Comparison of ENCODE assay signal across 8 cellular contexts in the genomic region with DNA sequence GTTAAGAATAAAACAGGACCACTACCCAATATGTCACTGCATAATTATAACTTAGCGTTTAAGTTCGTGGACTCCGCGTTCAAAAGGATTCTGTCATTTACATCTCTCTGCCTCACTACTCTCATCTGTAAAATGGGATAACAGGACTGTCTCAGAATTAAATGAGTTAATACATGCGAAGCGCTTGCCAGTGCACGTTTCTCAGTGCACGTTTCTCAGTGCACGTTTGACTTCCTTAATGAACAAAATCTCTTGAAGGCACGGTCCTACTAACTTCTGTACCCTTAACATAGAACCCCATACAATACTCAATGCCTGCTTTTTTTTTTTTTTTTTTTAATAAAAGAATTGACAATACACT. TPM values are rescaled to one million over a fixed set of nuclear protein-coding genes. Genes with fewer than 3 reads are reported as not detected.
A peak's percentile ranks its signal among the peaks of the same experiment; 100 is the strongest.
DNase-seq lines count a peak whose midpoint lies in the region; ATAC-seq, FAIRE-seq and TF ChIP-seq lines count a peak whose summit lies in the region.

No MANE protein-coding gene starts in this region.

- TF ChIP-seq CTCF in foreskin fibroblast (IDR thresholded peaks at IDR 0.05; ENCODE audit: low read depth, low read length) = no peak
- peak in 1 of 4 experiments; percentile 7 for TF ChIP-seq CTCF in sigmoid colon (IDR thresholded peaks at IDR 0.05)

- FAIRE-seq in urothelium cell line (lab: Jason Lieb, UNC) = no peak

- peak overlapping the region; percentile 89 to 93 (median 92) for H3K27ac ChIP-seq in sigmoid colon

- DNase-seq in activated T-cell treated with anti-CD3 and anti-CD28 coated beads for 4 hours (peak; percentile 4), T-cell (peak in 2 of 34 experiments; percentile 1 to 14), foreskin fibroblast (no peak), sigmoid colon (no peak), urothelium cell line (ENCODE audit: low spot score) (no peak)
- DNase-seq in activated T-cell treated with anti-CD3 and anti-CD28 coated beads, Interleukin-2, amount 50 U/mL, for 48 hours = no peak
- DNase-seq in activated CD4-positive, alpha-beta T cell treated with anti-CD3 and anti-CD28 coated beads, Interleukin-2, amount 50 U/mL, for 1 hour = no peak

- intact Hi-C loops in sigmoid colon (cut with DNase I) = loop anchor here (1.0 to 5.0 kb wide), 4 partner anchors 145 to 645 kb away; a partner anchor contains a TSS

- H3K27ac Mint-ChIP-seq in T-cell = peak overlapping the region; percentile 93 to 98

- peaks cover 0 to 5% (median 0%) of the 10 kb centered on the region in 4 donors for H3K36me3 ChIP-seq in sigmoid colon

- peaks cover 0 to 19% (median 10%) of the 10 kb centered on the region in 4 donors for H3K4me1 ChIP-seq in sigmoid colon

- H3K9me3 ChIP-seq in sigmoid colon = no peaks in the 10 kb centered on the region

- H3K36me3 Mint-ChIP-seq in T-cell = peaks cover 9% of the 10 kb centered on the region

- POLR2A ChIA-PET in T-cell (lab: Charles Lee) = interaction anchor here (0.6 to 2.4 kb wide), 7 partner anchors 20 to 1065 kb away, joined by 4 to 13 read pairs (median 5); a partner anchor contains a TSS

- H3K4me3 ChIP-seq in foreskin fibroblast (ENCODE audit: low read depth in 1 of 2, low read length in 2 of 2) = peak overlapping the region; percentile 64 to 78
- peak overlapping the region; percentile 79 to 94 (median 87) for H3K4me3 ChIP-seq in sigmoid colon

- peak overlapping the region; percentile 87 to 95 (median 94) for H3K4me3 Mint-ChIP-seq in T-cell

- TF ChIP-seq POLR2A in sigmoid colon (IDR thresholded peaks at IDR 0.05) = no peak

- TF ChIP-seq EP300 in sigmoid colon (IDR thresholded peaks at IDR 0.05) = no peak

- H3K9me3 Mint-ChIP-seq in T-cell = peaks cover 2 to 5% (median 4%) of the 10 kb centered on the region in 3 donors

- 9 to 10% methylated on average over 10 of the region's 10 CpGs for WGBS in sigmoid colon, 2 donors

- CTCF ChIA-PET in T-cell (lab: Charles Lee) = interaction anchor here in 1 of 2 donors (0.7 to 3.8 kb wide), 7 partner anchors 14 to 324 kb away, joined by 3 to 12 read pairs (median 5); a partner anchor contains a TSS

- H3K4me1 Mint-ChIP-seq in T-cell = peaks cover 37 to 49% (median 47%) of the 10 kb centered on the region in 3 donors

- H3K27me3 ChIP-seq in sigmoid colon = no peaks in the 10 kb centered on the region

- no peaks in the 10 kb centered on the region for H3K27me3 Mint-ChIP-seq in T-cell

- ATAC-seq in HG03025 (IDR thresholded peaks at IDR 0.05; ENCODE audit: low FRiP score, unreplicated experiment) (peak; percentile 17), T-cell (replicated peaks in 1 of 4) (peak in 3 of 4 experiments; percentile 13 to 26 (median 18))

RNA-seq across cellular contexts. Expression of a gene that starts 0.5 kb away (rescaled TPM):
- total RNA-seq in T-cell (10 to 100 TPM; 14.7 to 31.8 (median 25.0) TPM), sigmoid colon (10 to 100 TPM in 3 of 4 donors, 1 to 10 TPM in 1; 9.4 to 13.2 (median 12.6) TPM)
- 10 to 100 TPM; 10.8 to 15.5 (median 13.3) TPM for polyA plus RNA-seq in sigmoid colon

RNA-seq across cellular contexts. Expression of a gene that starts 0.7 kb away (rescaled TPM):
- total RNA-seq in T-cell (10 to 100 TPM; 13.3 to 28.5 (median 26.0) TPM), sigmoid colon (10 to 100 TPM in 2 of 4 donors, 1 to 10 TPM in 2; 6.9 to 12.5 (median 10.3) TPM)
- polyA plus RNA-seq in sigmoid colon = 1 to 10 TPM; 3.6 to 7.3 (median 5.8) TPM

RNA-seq across cellular contexts. Expression of a gene that starts 59.8 kb away (rescaled TPM):
- 1 to 10 TPM; 1.5 to 4.1 (median 2.6) TPM for total RNA-seq in T-cell
- under 1 TPM in 1 of 4 donors, not detected in 3; 0.71 TPM for total RNA-seq in sigmoid colon
- polyA plus RNA-seq in sigmoid colon = 10 to 100 TPM; 32.4 to 54.1 (median 39.0) TPM
